12 cellular contexts compared by ENCODE assay signal in genomic region chr10:78292987-78293865, GRCh38.
A peak's percentile ranks its signal among the peaks of the same experiment; 100 is the strongest.
DNase-seq lines count a peak whose midpoint lies in the region; ATAC-seq and TF ChIP-seq lines count a peak whose summit lies in the region.
"Had no signal": no experiment of that assay in that cellular context is flagged by ENCODE, and none has a peak within 500 bp of the region (broad histone marks: within the 10 kb centered on the region; RNA-seq: fewer than 3 reads in every experiment).

No MANE protein-coding gene starts in this region.

- DNase-seq in DMS 273 (lab: John Stamatoyannopoulos, UW; ENCODE audit: unreplicated experiment) (peak; percentile 37), DMS 273 treated with DMSO at 0.1 percent for 48 hours (lab: John Stamatoyannopoulos, UW) (no peak), WERI-Rb-1 (peak; percentile 96), islet precursor cell (peak; percentile 97), spleen (peak; percentile 39), Peyer's patch (no peak)
- DNase-seq: activated CD4-positive, alpha-beta T cell treated with anti-CD3 and anti-CD28 coated beads for 48 hours; DND-41; NCI-H2171 treated with DMSO at 0.1 percent for 48 hours had no signal

- H3K4me3 ChIP-seq in WERI-Rb-1 (ENCODE audit: low read depth, low read length) (peak overlapping the region; percentile 24), spleen (no peak overlapping the region), Peyer's patch (no peak overlapping the region)

- ATAC-seq in HG03039 (IDR thresholded peaks at IDR 0.05; ENCODE audit: unreplicated experiment) (no peak), GM18907 (IDR thresholded peaks at IDR 0.05; ENCODE audit: unreplicated experiment) (no peak)

- no peaks in the 10 kb centered on the region for H3K27me3 ChIP-seq in WERI-Rb-1 (ENCODE audit: insufficient read depth, low read depth, severe bottlenecking)
- no peaks in the 10 kb centered on the region for H3K27me3 ChIP-seq in spleen (replicated peaks in 1 of 7)
- H3K27me3 ChIP-seq in Peyer's patch, result no peaks in the 10 kb centered on the region

- H3K9me3 ChIP-seq in WERI-Rb-1 (ENCODE audit: severe bottlenecking) (no peaks in the 10 kb centered on the region), spleen (no peaks in the 10 kb centered on the region), Peyer's patch (no peaks in the 10 kb centered on the region)

- H3K27ac ChIP-seq in WERI-Rb-1 (peak overlapping the region; percentile 85), spleen (no peak overlapping the region), Peyer's patch (no peak overlapping the region)
- H3K27ac ChIP-seq: 22Rv1 had no signal

- H3K4me1 ChIP-seq in spleen, result peaks cover 0 to 28% (median 8%) of the 10 kb centered on the region in 6 donors
- H3K4me1 ChIP-seq in Peyer's patch, result no peaks in the 10 kb centered on the region

- TF ChIP-seq POLR2A in spleen (IDR thresholded peaks at IDR 0.05) (no peak), Peyer's patch (IDR thresholded peaks at IDR 0.05) (no peak)

- H3K36me3 ChIP-seq in WERI-Rb-1, result no peaks in the 10 kb centered on the region
- H3K36me3 ChIP-seq in spleen, result no peaks in the 10 kb centered on the region
- H3K36me3 ChIP-seq in Peyer's patch, result no peaks in the 10 kb centered on the region

- 79 to 93% (median 87%) methylated on average over 11 of the region's 11 CpGs for WGBS in spleen, 5 donors

- intact Hi-C loops in spleen (cut with DNase I; ENCODE audit: low total_unique reads), result no loop called here

- no peak for TF ChIP-seq CTCF in WERI-Rb-1 (IDR thresholded peaks at IDR 0.05; ENCODE audit: low read depth, low read length)
- TF ChIP-seq CTCF in spleen (IDR thresholded peaks at IDR 0.05 in 8 of 11, conservative IDR thresholded peaks at IDR 0.05 in 3 of 11), result no peak
- no peak for TF ChIP-seq CTCF in Peyer's patch (IDR thresholded peaks at IDR 0.05)

Comparison
In these comparisons a context has a peak if more than half of its experiments do, and no peak if none do; other contexts are left out.
1. DNase-seq: peak in DMS 273 (single experiment), WERI-Rb-1 (single experiment), islet precursor cell (single experiment) and spleen (single experiment); none in DMS 273 treated with DMSO at 0.1 percent for 48 hours (single experiment) and Peyer's patch (0 of 3).